In the genomic region with DNA sequence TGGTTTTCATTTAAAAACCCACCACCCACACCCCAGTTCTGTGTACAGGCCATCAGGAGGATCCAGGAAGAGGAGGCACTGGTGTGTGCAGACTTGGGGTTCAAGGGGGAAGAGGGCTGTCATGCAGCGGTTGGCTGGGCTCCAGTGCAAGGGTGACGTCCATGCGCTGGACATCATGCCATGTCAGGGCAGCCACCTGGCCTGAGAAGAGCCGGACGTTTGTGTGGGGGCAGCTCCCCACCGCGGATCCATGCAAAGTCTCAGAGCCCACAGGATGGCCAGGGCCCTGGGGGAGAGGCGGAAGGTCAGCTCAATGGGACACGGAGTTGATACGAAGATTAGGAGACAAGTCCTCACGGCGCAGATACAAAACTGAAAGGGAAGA, we compare ENCODE assay signal across 21 cellular contexts. TPM values are rescaled to one million over a fixed set of nuclear protein-coding genes. Genes with fewer than 3 reads are reported as not detected.
A peak's percentile ranks its signal among the peaks of the same experiment; 100 is the strongest.
DNase-seq lines count a peak whose midpoint lies in the region; FAIRE-seq and TF ChIP-seq lines count a peak whose summit lies in the region.
"Had no signal": no experiment of that assay in that cellular context is flagged by ENCODE, and none has a peak within 500 bp of the region (broad histone marks: within the 10 kb centered on the region; RNA-seq: fewer than 3 reads in every experiment).

No MANE protein-coding gene starts in this region.

- H3K27me3 Mint-ChIP-seq in CD4-positive, alpha-beta memory T cell = no peaks in the 10 kb centered on the region
- H3K27me3 Mint-ChIP-seq: B cell had no signal

- peak overlapping the region in 4 of 7 donors; percentile 64 to 93 (median 84) for H3K27ac Mint-ChIP-seq in CD4-positive, alpha-beta memory T cell
- H3K27ac Mint-ChIP-seq: B cell had no signal

- no peak for TF ChIP-seq CTCF in kidney (IDR thresholded peaks at IDR 0.05; ENCODE audit: borderline replicate concordance, extremely low read depth, insufficient read depth)

- CTCF ChIA-PET in CD4-positive, alpha-beta memory T cell (lab: Charles Lee; ENCODE audit: partially characterized antibody) = no interaction called here

- H3K4me3 Mint-ChIP-seq in CD4-positive, alpha-beta memory T cell = no peak overlapping the region
- H3K4me3 Mint-ChIP-seq: B cell had no signal

- intact Hi-C loops in CD4-positive, alpha-beta memory T cell (cut with micrococcal nuclease) = no loop called here
- intact Hi-C loops in kidney (cut with DNase I) = no loop called here
- intact Hi-C loops in posterior vena cava (cut with DNase I) = loop anchor here in 1 of 2 donors (5.0 kb wide), 1 partner anchor 544 kb away; no protein-coding TSS in a partner anchor

- no peak overlapping the region for H3K9ac ChIP-seq in kidney (ENCODE audit: low read length in 2 of 2)

- H3K27me3 ChIP-seq in CD4-positive, alpha-beta memory T cell (ENCODE audit: insufficient read depth, low read length) = no peaks in the 10 kb centered on the region

- DNase-seq in activated CD4-positive, CD25-positive, alpha-beta regulatory T cell treated with anti-CD3 and anti-CD28 coated beads, Interleukin-2, amount 50 U/mL, for 72 hours = peak; percentile 3
- no peak for DNase-seq in activated CD4-positive, CD25-positive, alpha-beta regulatory T cell (lab: John Stamatoyannopoulos, UW)
- DNase-seq in CD4-positive, alpha-beta memory T cell = no peak
- DNase-seq in kidney (peak; percentile 42), posterior vena cava (ENCODE audit: low spot score) (peak; percentile 55), RKO (ENCODE audit: low spot score) (no peak), nucleus accumbens (lab: John Stamatoyannopoulos, UW) (no peak)
- no peak for DNase-seq in activated effector memory CD4-positive, alpha-beta T cell treated with anti-CD3 and anti-CD28 coated beads, Interleukin-2, amount 50 U/mL, for 16 hours
- DNase-seq: DMS153, DND-41, NCI-H1048, NCI-H1417, NCI-H1694, NCI-H2029 treated with DMSO at 0.1 percent for 48 hours, NCI-H526 treated with DMSO at 0.1 percent for 48 hours, SIG-M5 had no signal

- H3K4me3 ChIP-seq in CD4-positive, alpha-beta memory T cell (ENCODE audit: low read length in 2 of 2) = no peak overlapping the region
- H3K4me3 ChIP-seq in kidney (ENCODE audit: low read length in 2 of 2) = no peak overlapping the region

- no peaks in the 10 kb centered on the region for H3K9me3 ChIP-seq in CD4-positive, alpha-beta memory T cell (ENCODE audit: control insufficient read depth in 1 of 2, low read length in 2 of 2)
- no peaks in the 10 kb centered on the region for H3K9me3 ChIP-seq in kidney (ENCODE audit: control insufficient read depth in 1 of 2, low read length in 2 of 2)

- peaks cover 5% of the 10 kb centered on the region for H3K4me1 ChIP-seq in CD4-positive, alpha-beta memory T cell (ENCODE audit: insufficient read depth, low read length)
- no peaks in the 10 kb centered on the region for H3K4me1 ChIP-seq in kidney (ENCODE audit: control insufficient read depth in 1 of 2, insufficient read depth in 1 of 2, low read depth in 1 of 2, low read length in 2 of 2)

- H3K9me3 Mint-ChIP-seq in CD4-positive, alpha-beta memory T cell = peaks cover 0 to 6% (median 0%) of the 10 kb centered on the region in 8 donors

- peaks cover 55 to 70% of the 10 kb centered on the region in 2 donors for H3K36me3 Mint-ChIP-seq in CD4-positive, alpha-beta memory T cell

- POLR2A ChIA-PET in CD4-positive, alpha-beta memory T cell (lab: Charles Lee; ENCODE audit: partially characterized antibody) = no interaction called here

- FAIRE-seq in kidney (lab: Jason Lieb, UNC) = no peak
- FAIRE-seq: GM18507, H54 had no signal

- H3K36me3 ChIP-seq in CD4-positive, alpha-beta memory T cell (ENCODE audit: insufficient read depth, low read length) = peaks cover 64% of the 10 kb centered on the region
- peaks cover 52 to 59% of the 10 kb centered on the region in 2 donors for H3K36me3 ChIP-seq in kidney (ENCODE audit: control insufficient read depth in 1 of 2, insufficient read depth in 2 of 2, low read length in 2 of 2)

- H3K4me1 Mint-ChIP-seq in CD4-positive, alpha-beta memory T cell = peaks cover 14 to 35% (median 18%) of the 10 kb centered on the region in 4 donors

- no peak overlapping the region for H3K27ac ChIP-seq in CD4-positive, alpha-beta memory T cell (ENCODE audit: low read depth, low read length)
- no peak overlapping the region for H3K27ac ChIP-seq in kidney (ENCODE audit: low read depth in 2 of 2, low read length in 2 of 2)
- H3K27ac ChIP-seq: 22Rv1, C4-2B had no signal

RNA-seq across cellular contexts. Expression of a gene that starts 11.1 kb away (rescaled TPM):
- 10 to 100 TPM; 81.5 to 86.8 TPM for total RNA-seq in CD4-positive, alpha-beta memory T cell
- 10 to 100 TPM in 1 of 2 donors, 1 to 10 TPM in 1; 8.0 to 21.2 TPM for polyA plus RNA-seq in CD4-positive, alpha-beta memory T cell
- total RNA-seq in kidney = 38.0 TPM
- polyA plus RNA-seq in kidney (ENCODE audit: insufficient read depth, low read depth, low replicate concordance) = 17.5 TPM
- 10 to 100 TPM; 28.6 to 36.0 TPM for total RNA-seq in posterior vena cava

RNA-seq across cellular contexts. Expression of a gene that starts 11.1 kb away (rescaled TPM):
- total RNA-seq in CD4-positive, alpha-beta memory T cell = 1 to 10 TPM in 1 of 2 experiments, under 1 TPM in 1; 0.69 to 1.0 TPM
- under 1 TPM in 1 of 2 donors, not detected in 1; 0.39 TPM for polyA plus RNA-seq in CD4-positive, alpha-beta memory T cell
- total RNA-seq in kidney = 1.6 TPM
- polyA plus RNA-seq in kidney (ENCODE audit: insufficient read depth, low read depth, low replicate concordance) = 0.86 TPM
- 1 to 10 TPM in 1 of 2 donors, under 1 TPM in 1; 0.95 to 1.6 TPM for total RNA-seq in posterior vena cava

RNA-seq across cellular contexts. Expression of a gene that starts 30.8 kb away (rescaled TPM):
- total RNA-seq in CD4-positive, alpha-beta memory T cell = 10 to 100 TPM; 15.1 to 15.3 TPM
- polyA plus RNA-seq in CD4-positive, alpha-beta memory T cell = under 1 TPM in 1 of 2 donors, not detected in 1; 0.28 TPM
- total RNA-seq in kidney (10.1 TPM), posterior vena cava (10 to 100 TPM in 1 of 2 donors, 1 to 10 TPM in 1; 8.9 to 29.1 TPM)
- 1.6 TPM for polyA plus RNA-seq in kidney (ENCODE audit: insufficient read depth, low read depth, low replicate concordance)

Comparison
In these comparisons a context has a peak if more than half of its experiments do, and no peak if none do; other contexts are left out.
1. DNase-seq: peak in activated CD4-positive, CD25-positive, alpha-beta regulatory T cell treated with anti-CD3 and anti-CD28 coated beads, Interleukin-2, amount 50 U/mL, for 72 hours (single experiment), kidney (single experiment) and posterior vena cava (single experiment); none in activated CD4-positive, CD25-positive, alpha-beta regulatory T cell (0 of 4), CD4-positive, alpha-beta memory T cell (0 of 5), RKO (single experiment), nucleus accumbens (0 of 56) and activated effector memory CD4-positive, alpha-beta T cell treated with anti-CD3 and anti-CD28 coated beads, Interleukin-2, amount 50 U/mL, for 16 hours (single experiment).